ENCODE assay signal across 8 cellular contexts in the genomic region with DNA sequence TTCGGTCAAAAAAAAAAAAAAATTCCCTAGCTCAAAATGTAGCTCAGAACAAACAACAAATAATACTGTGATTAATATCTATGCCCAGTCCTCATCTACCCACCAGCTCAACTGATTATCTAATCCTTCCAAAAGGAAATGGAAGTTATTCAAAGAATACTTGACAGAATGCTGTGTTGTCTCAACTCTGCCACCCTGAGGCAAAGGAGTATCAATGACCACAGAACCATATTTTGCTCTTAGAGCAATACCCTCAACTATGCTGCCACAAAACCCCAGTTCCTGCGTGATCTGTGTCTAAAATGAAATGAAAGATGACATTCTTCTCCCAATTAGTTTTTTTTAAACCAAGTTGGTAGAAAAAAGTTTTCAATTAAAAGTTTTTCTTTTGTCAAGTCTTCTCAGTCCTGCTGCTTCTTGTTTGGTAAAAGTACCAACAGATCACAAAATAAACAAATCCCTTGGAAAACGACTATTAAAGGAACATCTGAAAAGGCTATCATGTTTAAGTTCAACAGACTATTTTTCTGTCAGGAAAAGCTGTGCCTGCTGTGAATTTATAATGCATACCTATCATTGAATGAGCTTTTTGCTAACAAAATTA. TPM values are rescaled to one million over a fixed set of nuclear protein-coding genes. Genes with fewer than 3 reads are reported as not detected.
DNase-seq lines count a peak whose midpoint lies in the region; ATAC-seq and TF ChIP-seq lines count a peak whose summit lies in the region.

No MANE protein-coding gene starts in this region.

- H4K20me1 ChIP-seq in OCI-LY7 (ENCODE audit: insufficient read depth, low read length) = no peaks in the 10 kb centered on the region; the same call in 1 of the 2 replicates

- no peaks in the 10 kb centered on the region for H3K9me2 ChIP-seq in OCI-LY7 (ENCODE audit: insufficient read depth, low read length)

- H3K27me3 Mint-ChIP-seq in CD14-positive monocyte (ENCODE audit: low read depth in 3 of 3) (no peaks in the 10 kb centered on the region), glutamatergic neuron (ENCODE audit: unreplicated experiment) (peaks cover 3% of the 10 kb centered on the region)

- peak; percentile 47 for TF ChIP-seq CTCF in CD14-positive monocyte (IDR thresholded peaks at IDR 0.05)
- peak; percentile 77 for TF ChIP-seq CTCF in OCI-LY7 (conservative IDR thresholded peaks at IDR 0.05; ENCODE audit: low read length)
- peak in 52 of 56 donors; percentile 13 to 64 (median 47) for TF ChIP-seq CTCF in dorsolateral prefrontal cortex (IDR thresholded peaks at IDR 0.05 in 54 of 56, conservative IDR thresholded peaks at IDR 0.05 in 2 of 56; ENCODE audit: low read depth in 1 of 56, partially characterized antibody in 56 of 56)
- TF ChIP-seq CTCF in glutamatergic neuron (IDR thresholded peaks at IDR 0.05; ENCODE audit: partially characterized antibody, unreplicated experiment) = no peak

- H3K4me1 ChIP-seq in OCI-LY7 (ENCODE audit: insufficient read depth, low read length, poor library complexity, severe bottlenecking) = no peaks in the 10 kb centered on the region

- H3K27me3 ChIP-seq in dorsolateral prefrontal cortex (no peaks in the 10 kb centered on the region), MG63 (no peaks in the 10 kb centered on the region)

- H3K27ac Mint-ChIP-seq in CD14-positive monocyte = peak overlapping the region in 1 of 7 donors; percentile 2
- no peak overlapping the region for H3K27ac Mint-ChIP-seq in glutamatergic neuron (ENCODE audit: unreplicated experiment)

- CTCF ChIA-PET in OCI-LY7 (lab: Charles Lee; ENCODE audit: unreplicated experiment) = no interaction called here

- BruUV-seq in OCI-LY7 (replicated peaks; lab: Mats Ljungman, UMichigan) = no TSS peak

- H3K9me3 Mint-ChIP-seq in CD14-positive monocyte (no peaks in the 10 kb centered on the region), glutamatergic neuron (ENCODE audit: unreplicated experiment) (no peaks in the 10 kb centered on the region)

- peak; percentile 52 for ATAC-seq in GM18498 (IDR thresholded peaks at IDR 0.05; ENCODE audit: unreplicated experiment)
- no peak for ATAC-seq in HG02642 (IDR thresholded peaks at IDR 0.05; ENCODE audit: poor library complexity, unreplicated experiment)

- DNase-seq in CD14-positive monocyte (ENCODE audit: low spot score) (no peak), OCI-LY7 (ENCODE audit: low spot score) (peak; percentile 41), dorsolateral prefrontal cortex (peak in 1 of 10 donors; percentile 23), mucosa of gallbladder (ENCODE audit: low spot score) (peak; percentile 16), MG63 (no peak), glutamatergic neuron (no peak)

- H3K4me3 ChIP-seq in OCI-LY7 (ENCODE audit: low read depth, low read length, poor library complexity, severe bottlenecking) = no peak overlapping the region
- H3K4me3 ChIP-seq in dorsolateral prefrontal cortex = no peak overlapping the region
- no peak overlapping the region for H3K4me3 ChIP-seq in MG63

- H3K36me3 ChIP-seq in OCI-LY7 (ENCODE audit: insufficient read depth, low read length) (peaks cover 98% of the 10 kb centered on the region), MG63 (peaks cover 47% of the 10 kb centered on the region)

- H2AFZ ChIP-seq in OCI-LY7 (ENCODE audit: low read length) = no peak overlapping the region

- H3K4me1 Mint-ChIP-seq in CD14-positive monocyte (peaks cover 2% of the 10 kb centered on the region), glutamatergic neuron (ENCODE audit: low read depth, unreplicated experiment) (no peaks in the 10 kb centered on the region)

- H3K9me3 ChIP-seq in OCI-LY7 (ENCODE audit: low read length) (no peaks in the 10 kb centered on the region), MG63 (no peaks in the 10 kb centered on the region)

- no peak overlapping the region for H3K4me3 Mint-ChIP-seq in CD14-positive monocyte
- no peak overlapping the region for H3K4me3 Mint-ChIP-seq in glutamatergic neuron (ENCODE audit: unreplicated experiment)

- H3K4me2 ChIP-seq in OCI-LY7 (ENCODE audit: low read length) = no peak overlapping the region

- H3K36me3 Mint-ChIP-seq in CD14-positive monocyte (peaks cover 85 to 86% of the 10 kb centered on the region in 2 donors), glutamatergic neuron (ENCODE audit: unreplicated experiment) (no peaks in the 10 kb centered on the region)

- no peaks in the 10 kb centered on the region for H3K79me2 ChIP-seq in OCI-LY7 (ENCODE audit: insufficient read depth, low read depth, low read length)

- POLR2A ChIA-PET in OCI-LY7 (lab: Charles Lee) = interaction anchor here (0.7 to 1.1 kb wide), 3 partner anchors 9 to 723 kb away, joined by 3 to 4 read pairs (median 3); no protein-coding TSS in a partner anchor

- H3K27ac ChIP-seq in OCI-LY7 (ENCODE audit: low read depth, low read length, poor library complexity, severe bottlenecking) (no peak overlapping the region), dorsolateral prefrontal cortex (peak overlapping the region in 15 of 59 donors; percentile 1 to 49 (median 20))

- intact Hi-C loops in CD14-positive monocyte (cut with micrococcal nuclease) (loop anchor here (5.0 to 10.0 kb wide), 2 partner anchors 615 to 617 kb away; no protein-coding TSS in a partner anchor), OCI-LY7 (cut with micrococcal nuclease; ENCODE audit: unreplicated experiment) (no loop called here), dorsolateral prefrontal cortex (cut with DNase I) (loop anchor here in 1 of 2 donors (10.0 kb wide), 1 partner anchor 287 kb away; a partner anchor contains a TSS)

RNA-seq across cellular contexts. Expression of a gene that starts 21.6 kb away (rescaled TPM):
- polyA plus RNA-seq in CD14-positive monocyte = 1 to 10 TPM; 4.0 to 4.9 TPM
- 35.6 and 64.6 TPM in 2 replicates for total RNA-seq in OCI-LY7 (2014; rRNA removed; shearing (Covaris generic))
- total RNA-seq in OCI-LY7 (2022) (70.0 and 70.8 TPM in 2 replicates), dorsolateral prefrontal cortex (10 to 100 TPM; 37.9 to 78.1 (median 52.7) TPM), mucosa of gallbladder (23.5 TPM), glutamatergic neuron (ENCODE audit: unreplicated experiment) (53.2 TPM)
- total RNA-seq in MG63 (2014; rRNA removed; shearing (Covaris generic); ENCODE audit: low replicate concordance) = 10.0 and 13.2 TPM in 2 replicates

RNA-seq across cellular contexts. Expression of a gene that starts 39.3 kb away (rescaled TPM):
- not detected for polyA plus RNA-seq in CD14-positive monocyte
- total RNA-seq in OCI-LY7 (2014; rRNA removed; shearing (Covaris generic)) = not detected in 2 replicates
- total RNA-seq in OCI-LY7 (2022) = not detected in 2 replicates
- total RNA-seq in dorsolateral prefrontal cortex = 1 to 10 TPM; 1.5 to 7.6 (median 4.2) TPM
- 0.63 TPM for total RNA-seq in mucosa of gallbladder
- total RNA-seq in MG63 (2014; rRNA removed; shearing (Covaris generic); ENCODE audit: low replicate concordance) = not detected in 2 replicates
- total RNA-seq in glutamatergic neuron (ENCODE audit: unreplicated experiment) = not detected

Comparison
In these comparisons a context has a peak if more than half of its experiments do, and no peak if none do; other contexts are left out.
1. DNase-seq: peak in OCI-LY7 (single experiment) and mucosa of gallbladder (single experiment); none in CD14-positive monocyte (single experiment), MG63 (single experiment) and glutamatergic neuron (single experiment).